ENCODE assay signal across 11 cellular contexts in the genomic region with DNA sequence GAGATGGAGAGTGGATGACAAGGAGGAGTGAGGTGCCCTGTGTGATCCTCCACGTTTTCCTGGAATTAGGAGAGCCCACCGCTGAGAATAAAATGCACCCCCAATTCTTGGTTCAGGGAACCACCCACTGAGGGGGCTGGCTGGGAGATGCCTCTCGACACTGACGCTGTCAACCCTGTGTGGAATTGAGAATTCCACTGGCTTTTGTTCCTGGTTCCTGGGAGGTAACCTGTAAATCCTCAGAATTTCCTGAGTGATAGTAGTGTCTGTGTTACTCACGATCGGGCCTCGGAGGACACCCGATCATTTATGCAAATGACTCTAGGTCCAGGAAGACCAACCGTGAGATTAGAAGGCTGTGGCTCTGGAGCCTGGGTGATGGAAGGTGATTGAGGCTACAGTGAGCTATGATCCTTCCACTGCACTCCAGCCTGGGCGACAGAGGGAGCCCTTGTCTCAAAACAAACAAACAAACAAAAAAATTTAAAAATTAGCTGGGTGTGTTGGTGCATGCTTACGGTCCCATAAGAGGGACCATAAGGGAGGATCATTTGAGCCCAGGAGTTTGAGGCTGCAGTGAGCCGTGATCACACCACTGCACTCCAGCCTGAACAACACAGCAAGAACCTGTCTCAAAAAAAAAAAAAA. TPM values are rescaled to one million over a fixed set of nuclear protein-coding genes. Genes with fewer than 3 reads are reported as not detected.
DNase-seq lines count a peak whose midpoint lies in the region; ATAC-seq and TF ChIP-seq lines count a peak whose summit lies in the region.
"Had no signal": no experiment of that assay in that cellular context is flagged by ENCODE, and none has a peak within 500 bp of the region (broad histone marks: within the 10 kb centered on the region; RNA-seq: fewer than 3 reads in every experiment).

No MANE protein-coding gene starts in this region.

- no peaks in the 10 kb centered on the region for H3K9me2 ChIP-seq in PC-9 (ENCODE audit: insufficient read depth)

- H3K4me3 Mint-ChIP-seq in MCF 10A (ENCODE audit: unreplicated experiment) = no peak overlapping the region
- H3K4me3 Mint-ChIP-seq: T-helper 1 cell treated with Interleukin-12 subunit alpha and Interleukin-12 subunit beta and Interleukin-4 antibody, amounts not matched to agents 30 μg/mL and 1 μg/mL, for 36 hours had no signal

- TF ChIP-seq CTCF in MCF 10A (IDR thresholded peaks at IDR 0.05; ENCODE audit: unreplicated experiment) (peak; percentile 8), mammary epithelial cell (conservative IDR thresholded peaks at IDR 0.05 in 1 of 2, IDR thresholded peaks at IDR 0.05 in 1 of 2; ENCODE audit: extremely low read depth in 1 of 2, insufficient read depth in 1 of 2, low read depth in 1 of 2, low read length in 2 of 2) (no peak), PC-9 (conservative IDR thresholded peaks at IDR 0.05) (peak; percentile 65), fibroblast of pulmonary artery (IDR thresholded peaks at IDR 0.05; ENCODE audit: low read length, missing control alignments) (peak; percentile 48), suprapubic skin (IDR thresholded peaks at IDR 0.05) (peak; percentile 6 to 25), stomach (IDR thresholded peaks at IDR 0.05) (no peak), testis (IDR thresholded peaks at IDR 0.05) (peak in 1 of 3 experiments; percentile 18)

- CTCF ChIA-PET in MCF 10A (lab: Yijun Ruan, JAX) = interaction anchor here (0.6 to 1.2 kb wide), 5 partner anchors 31 to 162 kb away, joined by 3 to 8 read pairs (median 3); no protein-coding TSS in a partner anchor
- CTCF ChIA-PET in mammary epithelial cell (lab: Charles Lee; ENCODE audit: low non-redundant PET) = no interaction called here
- CTCF ChIA-PET in PC-9 (lab: Charles Lee) = interaction anchor here (0.6 to 2.4 kb wide), 12 partner anchors 12 to 367 kb away, joined by 3 to 24 read pairs (median 10); partner anchors contain the start of genes PRPSAP1 and SPHK1

- no peak overlapping the region for H3K9ac ChIP-seq in mammary epithelial cell (ENCODE audit: insufficient read depth, low read length)

- intact Hi-C loops in MCF 10A (cut with micrococcal nuclease) (no loop called here), mammary epithelial cell (cut with micrococcal nuclease) (no loop called here), PC-9 (cut with micrococcal nuclease; ENCODE audit: unreplicated experiment) (loop anchor here (1.0 kb wide), 1 partner anchor 33 kb away; no protein-coding TSS in a partner anchor), stomach (cut with DNase I; ENCODE audit: low total_unique reads) (no loop called here), testis (cut with DNase I; ENCODE audit: low total_unique reads) (no loop called here)

- dilution Hi-C loops in mammary epithelial cell (cut with HindIII; ENCODE audit: low sequenced_read_pairs) = no loop called here

- H3K27me3 ChIP-seq in mammary epithelial cell (ENCODE audit: insufficient read depth, low read length) (no peaks in the 10 kb centered on the region), PC-9 (ENCODE audit: insufficient read depth, low read depth) (no peaks in the 10 kb centered on the region), suprapubic skin (no peaks in the 10 kb centered on the region), stomach (peaks cover 0 to 6% (median 0%) of the 10 kb centered on the region in 3 donors), testis (no peaks in the 10 kb centered on the region)
- H3K27me3 ChIP-seq: thyroid gland had no signal

- WGBS in mammary epithelial cell (ENCODE audit: low coverage, missing lambda C conversion rate) = 92% methylated on average over 10 of the region's 12 CpGs
- 39% methylated on average over 12 of the region's 12 CpGs for WGBS in suprapubic skin
- 49 to 67% (median 54%) methylated on average over 12 of the region's 12 CpGs for WGBS in stomach, 5 donors
- WGBS in testis, 2 donors = 70 to 82% methylated on average over 12 of the region's 12 CpGs

- H3F3A ChIP-seq in PC-9 (ENCODE audit: insufficient read depth, low read depth) = no peaks in the 10 kb centered on the region; the same call in 1 of the 2 replicates

- H3K79me2 ChIP-seq in mammary epithelial cell (ENCODE audit: insufficient read depth, low read length) (no peaks in the 10 kb centered on the region), PC-9 (ENCODE audit: low read depth) (no peaks in the 10 kb centered on the region)

- H3K4me1 ChIP-seq in mammary epithelial cell (ENCODE audit: insufficient read depth, low read length) (peaks cover 22% of the 10 kb centered on the region), PC-9 (replicated peaks; ENCODE audit: insufficient read depth) (no peaks in the 10 kb centered on the region), suprapubic skin (peaks cover 40% of the 10 kb centered on the region), stomach (peaks cover 0 to 8% (median 5%) of the 10 kb centered on the region in 4 donors), testis (peaks cover 21% of the 10 kb centered on the region)

- POLR2A ChIA-PET in MCF 10A (lab: Yijun Ruan, JAX) (interaction anchor here (1.0 to 2.7 kb wide), 2 partner anchors 12 to 33 kb away, joined by 3 to 10 read pairs; partner anchors contain the start of gene PRPSAP1), PC-9 (lab: Charles Lee; ENCODE audit: unreplicated experiment) (interaction anchor here (0.6 kb wide), 2 partner anchors 32 to 50 kb away, joined by 4 to 11 read pairs; no protein-coding TSS in a partner anchor)

- no peaks in the 10 kb centered on the region for H3K9me3 ChIP-seq in mammary epithelial cell (replicated peaks; ENCODE audit: insufficient read depth, low read length)
- H3K9me3 ChIP-seq in PC-9 (ENCODE audit: insufficient read depth, low read depth) = no peaks in the 10 kb centered on the region
- H3K9me3 ChIP-seq in suprapubic skin = no peaks in the 10 kb centered on the region
- H3K9me3 ChIP-seq in stomach = no peaks in the 10 kb centered on the region
- H3K9me3 ChIP-seq in testis = no peaks in the 10 kb centered on the region
- H3K9me3 ChIP-seq: thyroid gland had no signal

- BruUV-seq in MCF 10A (replicated peaks; lab: Mats Ljungman, UMichigan) (no TSS peak), mammary epithelial cell (replicated peaks; lab: Mats Ljungman, UMichigan) (no TSS peak), PC-9 (replicated peaks; lab: Mats Ljungman, UMichigan) (no TSS peak)

- H4K20me1 ChIP-seq in mammary epithelial cell (ENCODE audit: insufficient read depth, low read length) (no peaks in the 10 kb centered on the region), PC-9 (ENCODE audit: insufficient read depth) (no peaks in the 10 kb centered on the region)

- H3K27ac ChIP-seq in mammary epithelial cell (ENCODE audit: insufficient read depth, low read depth, low read length) = no peak overlapping the region
- H3K27ac ChIP-seq in PC-9 = no peak overlapping the region
- H3K27ac ChIP-seq in suprapubic skin = no peak overlapping the region
- H3K27ac ChIP-seq in stomach = no peak overlapping the region
- H3K27ac ChIP-seq in testis = no peak overlapping the region
- H3K27ac ChIP-seq: thyroid gland had no signal

- peaks cover 10% of the 10 kb centered on the region for H3K4me1 Mint-ChIP-seq in MCF 10A (ENCODE audit: insufficient read depth, unreplicated experiment)

- H3K4me3 ChIP-seq in mammary epithelial cell (replicated peaks in 1 of 3; ENCODE audit: insufficient read depth in 1 of 3, low read depth in 2 of 3, low read length in 3 of 3) = no peak overlapping the region
- H3K4me3 ChIP-seq in PC-9 = no peak overlapping the region
- no peak overlapping the region for H3K4me3 ChIP-seq in fibroblast of pulmonary artery (replicated peaks; ENCODE audit: low read depth, low read length)
- no peak overlapping the region for H3K4me3 ChIP-seq in suprapubic skin
- no peak overlapping the region for H3K4me3 ChIP-seq in stomach
- H3K4me3 ChIP-seq in testis = no peak overlapping the region
- H3K4me3 ChIP-seq: thyroid gland had no signal

- TF ChIP-seq EP300 in suprapubic skin (IDR thresholded peaks at IDR 0.05) (no peak), stomach (IDR thresholded peaks at IDR 0.05) (no peak)

- H3K9me3 Mint-ChIP-seq in MCF 10A (ENCODE audit: unreplicated experiment) = no peaks in the 10 kb centered on the region
- H3K9me3 Mint-ChIP-seq: T-helper 1 cell treated with Interleukin-12 subunit alpha and Interleukin-12 subunit beta and Interleukin-4 antibody, amounts not matched to agents 30 μg/mL and 1 μg/mL, for 36 hours had no signal

- H2AFZ ChIP-seq in mammary epithelial cell (ENCODE audit: low read depth, low read length) (no peak overlapping the region), PC-9 (no peak overlapping the region)

- no peaks in the 10 kb centered on the region for H3K36me3 Mint-ChIP-seq in MCF 10A (ENCODE audit: insufficient read depth, unreplicated experiment)

- H3K4me2 ChIP-seq in mammary epithelial cell (ENCODE audit: insufficient read depth, low read depth, low read length) (no peak overlapping the region), PC-9 (no peak overlapping the region)

- no peak for TF ChIP-seq POLR2A in suprapubic skin (IDR thresholded peaks at IDR 0.05)
- TF ChIP-seq POLR2A in stomach (IDR thresholded peaks at IDR 0.05) = no peak
- TF ChIP-seq POLR2A in testis (IDR thresholded peaks at IDR 0.05) = no peak

- H3K36me3 ChIP-seq in mammary epithelial cell (ENCODE audit: insufficient read depth, low read length) (no peaks in the 10 kb centered on the region), PC-9 (ENCODE audit: low read depth) (no peaks in the 10 kb centered on the region), suprapubic skin (no peaks in the 10 kb centered on the region), stomach (no peaks in the 10 kb centered on the region), testis (ENCODE audit: low read depth, missing control alignments) (no peaks in the 10 kb centered on the region)
- H3K36me3 ChIP-seq: thyroid gland had no signal

- in situ Hi-C loops in mammary epithelial cell (cut with MboI; ENCODE audit: low sequenced_read_pairs in 2 of 2) = no loop called here

- DNase-seq in MCF 10A (ENCODE audit: unreplicated experiment) (peak; percentile 40), mammary epithelial cell (no peak), PC-9 (no peak), fibroblast of pulmonary artery (ENCODE audit: low read depth) (peak; percentile 42), suprapubic skin (ENCODE audit: low spot score in 2 of 2) (no peak), stomach (no peak), testis (no peak)
- DNase-seq: amygdala, thyroid gland had no signal

- no peak for ATAC-seq in GM21786 (IDR thresholded peaks at IDR 0.05; ENCODE audit: unreplicated experiment)

- no peak overlapping the region for H3K27ac Mint-ChIP-seq in MCF 10A (ENCODE audit: low read depth, unreplicated experiment)
- H3K27ac Mint-ChIP-seq: T-helper 1 cell treated with Interleukin-12 subunit alpha and Interleukin-12 subunit beta and Interleukin-4 antibody, amounts not matched to agents 30 μg/mL and 1 μg/mL, for 36 hours had no signal

- no peaks in the 10 kb centered on the region for H3K27me3 Mint-ChIP-seq in MCF 10A (ENCODE audit: insufficient read depth, unreplicated experiment)

RNA-seq across cellular contexts. Expression of gene PRPSAP1, which starts 11.7 kb away (rescaled TPM):
- total RNA-seq in MCF 10A (2022) (25.9 and 42.3 TPM in 2 replicates), mammary epithelial cell (10 to 100 TPM; 56.4 to 84.0 TPM), PC-9 (2021) (63.3 and 73.0 TPM in 2 replicates), suprapubic skin (10 to 100 TPM; 47.3 to 83.9 (median 63.8) TPM), stomach (10 to 100 TPM; 29.1 to 49.0 (median 46.4) TPM), testis (100 to 1,000 TPM; 132 to 152 TPM)
- polyA plus RNA-seq in mammary epithelial cell (70.3 TPM), stomach (10 to 100 TPM; 25.0 to 43.7 (median 25.3) TPM), testis (ENCODE audit: insufficient read depth, low read depth, low replicate concordance) (184 TPM)
- polyA minus RNA-seq in mammary epithelial cell = 154 TPM

RNA-seq across cellular contexts. Expression of gene SPHK1, which starts 19.0 kb away (rescaled TPM):
- total RNA-seq in MCF 10A (2022) = 7.1 and 12.6 TPM in 2 replicates
- total RNA-seq in mammary epithelial cell = 100 to 1,000 TPM; 150 to 240 TPM
- polyA plus RNA-seq in mammary epithelial cell = 121 TPM
- polyA minus RNA-seq in mammary epithelial cell = 50.6 TPM
- total RNA-seq in PC-9 (2021) = 5.5 and 9.3 TPM in 2 replicates
- total RNA-seq in suprapubic skin = 10 to 100 TPM; 10.5 to 17.9 (median 12.5) TPM
- total RNA-seq in stomach = 10 to 100 TPM in 1 of 5 donors, 1 to 10 TPM in 2, under 1 TPM in 1, not detected in 1; 0.45 to 13.9 (median 3.4) TPM
- 10 to 100 TPM in 1 of 3 donors, 1 to 10 TPM in 2; 5.8 to 10.6 (median 6.8) TPM for polyA plus RNA-seq in stomach
- 10 to 100 TPM; 14.7 to 17.7 TPM for total RNA-seq in testis
- 8.0 TPM for polyA plus RNA-seq in testis (ENCODE audit: insufficient read depth, low read depth, low replicate concordance)

RNA-seq across cellular contexts. Expression of gene QRICH2, which starts 57.3 kb away (rescaled TPM):
- 0.56 and 3.2 TPM in 2 replicates for total RNA-seq in MCF 10A (2022)
- 1 to 10 TPM; 3.7 to 3.9 TPM for total RNA-seq in mammary epithelial cell
- 1.3 TPM for polyA plus RNA-seq in mammary epithelial cell
- polyA minus RNA-seq in mammary epithelial cell = 1.3 TPM
- 2.7 and 3.3 TPM in 2 replicates for total RNA-seq in PC-9 (2021)
- total RNA-seq in suprapubic skin = 1 to 10 TPM; 2.3 to 3.1 (median 2.7) TPM
- total RNA-seq in stomach = 10 to 100 TPM in 1 of 5 donors, 1 to 10 TPM in 3, under 1 TPM in 1; 0.72 to 12.5 (median 2.3) TPM
- 1 to 10 TPM; 3.8 to 5.6 (median 4.0) TPM for polyA plus RNA-seq in stomach
- 10 to 100 TPM; 27.0 to 39.0 TPM for total RNA-seq in testis
- 43.4 TPM for polyA plus RNA-seq in testis (ENCODE audit: insufficient read depth, low read depth, low replicate concordance)

Comparison
In these comparisons a context has a peak if more than half of its experiments do, and no peak if none do; other contexts are left out.
1. DNase-seq: peak in MCF 10A (single experiment) and fibroblast of pulmonary artery (single experiment); none in mammary epithelial cell (single experiment), PC-9 (0 of 2), suprapubic skin (0 of 2), stomach (single experiment) and testis (single experiment).
2. CTCF ChIP-seq: peak in MCF 10A (single experiment), PC-9 (single experiment), fibroblast of pulmonary artery (single experiment) and suprapubic skin (2 of 2); none in mammary epithelial cell (0 of 2) and stomach (0 of 7).
3. RNA of gene SPHK1, which starts 19.0 kb away (total RNA-seq): 150 to 240 TPM in mammary epithelial cell; 14.7 to 17.7 TPM in testis, 10.5 to 17.9 TPM in suprapubic skin, 7.1 to 12.6 TPM in MCF 10A, 5.5 to 9.3 TPM in PC-9 and 0.45 to 13.9 TPM in stomach; every median in the first group is over 4 times any median in the second.